2 cellular contexts compared by ENCODE assay signal in genomic region chr21:27647401-27647800, GRCh38.
TF ChIP-seq lines count a peak whose summit lies in the region.

No MANE protein-coding gene starts in this region.

TF ChIP-seq in endothelial cell of umbilical vein, 7 proteins besides CTCF, POLR2A, EP300 and RAD21:
- TF ChIP-seq JUN (IDR thresholded peaks at IDR 0.05; ENCODE audit: borderline replicate concordance, insufficient read depth, insufficient read length, low read depth) (no peak), EZH2 (IDR thresholded peaks at IDR 0.05; ENCODE audit: borderline replicate concordance, low read depth, low read length, severe bottlenecking) (no peak), GATA2 (IDR thresholded peaks at IDR 0.05; ENCODE audit: insufficient read depth, insufficient read length, low read depth, low read length) (no peak), FOS (IDR thresholded peaks at IDR 0.05; ENCODE audit: borderline replicate concordance, insufficient read depth, low read length) (no peak), MYC (IDR thresholded peaks at IDR 0.05; ENCODE audit: low read depth, low read length) (no peak), POLR2AphosphoS5 (IDR thresholded peaks at IDR 0.05; ENCODE audit: insufficient read depth, low read depth, low read length) (no peak), MAX (IDR thresholded peaks at IDR 0.05; ENCODE audit: insufficient read depth, insufficient read length) (no peak)

TF ChIP-seq in HepG2, 621 proteins besides CTCF, POLR2A, EP300 and RAD21:
- TF ChIP-seq ZNF547 (CRISPR knock-in tag; IDR thresholded peaks at IDR 0.05) (no peak), CENPX (CRISPR knock-in tag; IDR thresholded peaks at IDR 0.05) (no peak), REXO4 (CRISPR knock-in tag; IDR thresholded peaks at IDR 0.05; ENCODE audit: borderline replicate concordance) (no peak)
TF ChIP-seq in HepG2: peak in this region for 0.
